10 cellular contexts compared by ENCODE assay signal in the genomic region with DNA sequence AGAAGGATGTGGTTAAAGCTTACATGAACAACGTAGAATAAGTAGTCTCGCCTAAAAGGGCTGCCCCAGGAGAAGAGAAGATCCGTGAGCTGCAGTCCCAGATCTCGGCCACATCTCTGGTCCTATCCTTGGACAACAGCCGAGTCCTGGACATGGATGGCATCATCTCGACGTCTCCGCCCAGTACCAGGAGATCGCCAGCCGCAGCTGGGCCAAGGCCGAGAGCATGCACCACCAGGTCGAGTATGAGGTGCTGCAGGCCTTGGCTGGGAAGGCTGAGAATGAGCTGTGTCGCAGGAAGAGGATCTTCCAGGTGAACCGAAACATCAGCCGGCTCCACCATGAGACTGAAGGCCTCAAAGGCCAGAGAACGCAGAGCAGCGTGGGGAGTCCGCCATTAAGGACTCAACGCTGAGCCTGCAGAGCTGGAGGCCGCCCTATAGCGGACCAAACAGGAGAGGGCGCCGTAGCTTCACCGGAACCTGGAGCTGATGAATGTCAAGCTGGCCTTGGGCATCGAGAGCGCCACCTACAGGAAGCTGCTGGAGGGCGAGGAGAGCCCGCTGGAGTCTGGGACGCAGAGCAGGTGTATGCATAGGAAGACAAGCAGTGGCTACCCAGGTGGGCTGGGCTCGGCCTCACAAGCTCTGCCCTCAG. TPM values are rescaled to one million over a fixed set of nuclear protein-coding genes. Genes with fewer than 3 reads are reported as not detected.
A peak's percentile ranks its signal among the peaks of the same experiment; 100 is the strongest.
DNase-seq lines count a peak whose midpoint lies in the region; ATAC-seq and TF ChIP-seq lines count a peak whose summit lies in the region.
"Had no signal": no experiment of that assay in that cellular context is flagged by ENCODE, and none has a peak within 500 bp of the region (broad histone marks: within the 10 kb centered on the region; RNA-seq: fewer than 3 reads in every experiment).

No MANE protein-coding gene starts in this region.

- no peak overlapping the region for H3K4me3 ChIP-seq in MM.1S (ENCODE audit: low read length)
- H3K4me3 ChIP-seq in neuronal stem cell (ENCODE audit: low read length in 2 of 2) = no peak overlapping the region
- no peak overlapping the region for H3K4me3 ChIP-seq in prostate gland

- H2BK120ac ChIP-seq in neuronal stem cell (ENCODE audit: low read depth, low read length) = no peak overlapping the region

- H4K91ac ChIP-seq in neuronal stem cell (ENCODE audit: low read depth, low read length, poor library complexity) = no peak overlapping the region

- peak; percentile 20 for ATAC-seq in activated naive CD8-positive, alpha-beta T cell treated with anti-CD3 and anti-CD28 coated beads, Interleukin-2, amount 50 U/mL, for 24 hours
- ATAC-seq in HG02885 (IDR thresholded peaks at IDR 0.05; ENCODE audit: poor library complexity, unreplicated experiment) = no peak
- ATAC-seq: left colon had no signal

- H3K9ac ChIP-seq in MM.1S (ENCODE audit: low read length) (no peak overlapping the region), neuronal stem cell (ENCODE audit: low read depth, low read length, poor library complexity) (peak overlapping the region; percentile 16)

- H3K36me3 ChIP-seq in MM.1S (replicated peaks; ENCODE audit: insufficient read depth, low read length) (no peaks in the 10 kb centered on the region), neuronal stem cell (replicated peaks in 1 of 2; ENCODE audit: control insufficient read depth in 2 of 2, insufficient read depth in 2 of 2, low read length in 2 of 2) (no peaks in the 10 kb centered on the region), prostate gland (no peaks in the 10 kb centered on the region)

- H2BK15ac ChIP-seq in neuronal stem cell (ENCODE audit: low read length) = no peak overlapping the region

- no peaks in the 10 kb centered on the region for H3F3A ChIP-seq in MM.1S (ENCODE audit: insufficient read depth, low read length)

- H3K9me3 Mint-ChIP-seq in activated naive CD8-positive, alpha-beta T cell treated with anti-CD3 and anti-CD28 coated beads, Interleukin-2, amount 50 U/mL, for 24 hours = no peaks in the 10 kb centered on the region

- DNase-seq in EH (ENCODE audit: low read depth) (peak; percentile 5), MM.1S (no peak), neuronal stem cell (ENCODE audit: low spot score) (peak; percentile 20), cortex of kidney (lab: John Stamatoyannopoulos, UW) (no peak), prostate gland (ENCODE audit: low spot score) (no peak), Kasumi-1 (lab: John Stamatoyannopoulos, UW) (no peak)
- peak; percentile 70 for DNase-seq in activated naive CD8-positive, alpha-beta T cell treated with anti-CD3 and anti-CD28 coated beads, Interleukin-2, amount 50 U/mL, for 24 hours

- TF ChIP-seq POLR2A in prostate gland (IDR thresholded peaks at IDR 0.05) = no peak

- no peak overlapping the region for H4K8ac ChIP-seq in neuronal stem cell (ENCODE audit: low read depth, low read length)

- no peaks in the 10 kb centered on the region for H3K79me1 ChIP-seq in neuronal stem cell (ENCODE audit: low read depth, low read length)

- H3K23ac ChIP-seq in neuronal stem cell (ENCODE audit: low read depth, low read length, poor library complexity) = peak overlapping the region; percentile 0

- H2AFZ ChIP-seq in MM.1S (ENCODE audit: low read length) (no peak overlapping the region), neuronal stem cell (ENCODE audit: low read length) (no peak overlapping the region)

- H2AK5ac ChIP-seq in neuronal stem cell (ENCODE audit: low read depth, low read length) = peak overlapping the region; percentile 24

- H3K9me3 ChIP-seq in MM.1S (replicated peaks; ENCODE audit: insufficient read depth, low read length) = no peaks in the 10 kb centered on the region
- H3K9me3 ChIP-seq in neuronal stem cell (replicated peaks in 1 of 2; ENCODE audit: control insufficient read depth in 2 of 2, insufficient read depth in 1 of 2, low read depth in 1 of 2, low read length in 2 of 2) = no peaks in the 10 kb centered on the region
- H3K9me3 ChIP-seq in prostate gland = no peaks in the 10 kb centered on the region

- WGBS in neuronal stem cell (ENCODE audit: extremely low coverage in 2 of 2, insufficient read length in 2 of 2, insufficient replicate concordance in 1 of 2), 2 donors = no CpG with 5 or more reads among the region's 30 CpGs
- 77% methylated on average over 28 of the region's 30 CpGs for WGBS in prostate gland

- peaks cover 8% of the 10 kb centered on the region for H3K4me1 Mint-ChIP-seq in activated naive CD8-positive, alpha-beta T cell treated with anti-CD3 and anti-CD28 coated beads, Interleukin-2, amount 50 U/mL, for 24 hours

- no peaks in the 10 kb centered on the region for H3K36me3 Mint-ChIP-seq in activated naive CD8-positive, alpha-beta T cell treated with anti-CD3 and anti-CD28 coated beads, Interleukin-2, amount 50 U/mL, for 24 hours (ENCODE audit: low read depth)

- no peak overlapping the region for H3K4me3 Mint-ChIP-seq in activated naive CD8-positive, alpha-beta T cell treated with anti-CD3 and anti-CD28 coated beads, Interleukin-2, amount 50 U/mL, for 24 hours

- H2BK5ac ChIP-seq in neuronal stem cell (ENCODE audit: low read length) = no peak overlapping the region

- H3K27ac ChIP-seq in MM.1S (ENCODE audit: low read length) (no peak overlapping the region), neuronal stem cell (replicated peaks; ENCODE audit: low read length) (no peak overlapping the region), prostate gland (no peak overlapping the region)

- peak overlapping the region; percentile 85 for H3K18ac ChIP-seq in neuronal stem cell (ENCODE audit: low read length)

- H3K27me3 ChIP-seq in MM.1S (replicated peaks; ENCODE audit: insufficient read depth, low read length) = no peaks in the 10 kb centered on the region
- H3K27me3 ChIP-seq in neuronal stem cell (ENCODE audit: control insufficient read depth in 3 of 3, insufficient read depth in 3 of 3, low read depth in 1 of 3, low read length in 3 of 3) = peaks cover 0 to 2% (median 0%) of the 10 kb centered on the region in 3 experiments
- no peaks in the 10 kb centered on the region for H3K27me3 ChIP-seq in prostate gland (replicated peaks; ENCODE audit: insufficient read depth)

- no peak overlapping the region for H3K4ac ChIP-seq in neuronal stem cell (ENCODE audit: low read length)

- TF ChIP-seq CTCF in MM.1S (IDR thresholded peaks at IDR 0.05; ENCODE audit: low read length) (peak; percentile 24), prostate gland (IDR thresholded peaks at IDR 0.05) (no peak)

- no peaks in the 10 kb centered on the region for H4K20me1 ChIP-seq in MM.1S (ENCODE audit: insufficient read depth, low read length)

- H3K27me3 Mint-ChIP-seq in activated naive CD8-positive, alpha-beta T cell treated with anti-CD3 and anti-CD28 coated beads, Interleukin-2, amount 50 U/mL, for 24 hours = peaks cover 2% of the 10 kb centered on the region

- no peak overlapping the region for H3K4me2 ChIP-seq in MM.1S (ENCODE audit: low read depth, low read length)
- peak overlapping the region; percentile 26 for H3K4me2 ChIP-seq in neuronal stem cell (ENCODE audit: insufficient read depth, low read length, poor library complexity, severe bottlenecking)

- H3K79me2 ChIP-seq in MM.1S (ENCODE audit: low read length) = no peaks in the 10 kb centered on the region

- no peak overlapping the region for H2BK12ac ChIP-seq in neuronal stem cell (ENCODE audit: low read length)

- H3K27ac Mint-ChIP-seq in activated naive CD8-positive, alpha-beta T cell treated with anti-CD3 and anti-CD28 coated beads, Interleukin-2, amount 50 U/mL, for 24 hours = no peak overlapping the region

- no peak overlapping the region for H3K14ac ChIP-seq in neuronal stem cell (ENCODE audit: low read length)

- peaks cover 5% of the 10 kb centered on the region; the same call in 1 of the 2 replicates for H3K4me1 ChIP-seq in MM.1S (ENCODE audit: low read length)
- no peaks in the 10 kb centered on the region for H3K4me1 ChIP-seq in neuronal stem cell (ENCODE audit: control insufficient read depth in 2 of 2, insufficient read depth in 1 of 2, low read depth in 1 of 2, low read length in 2 of 2)
- no peaks in the 10 kb centered on the region for H3K4me1 ChIP-seq in prostate gland (replicated peaks)

- no peaks in the 10 kb centered on the region for H3K9me2 ChIP-seq in MM.1S (replicated peaks; ENCODE audit: insufficient read depth, low read length)

- intact Hi-C loops in prostate gland (cut with DNase I) = no loop called here

RNA-seq across cellular contexts. Expression of gene LIPK, which starts 22.2 kb away (rescaled TPM):
- polyA plus RNA-seq in neuronal stem cell (2013, experiment 1 of 2) = not detected
- not detected for polyA plus RNA-seq in neuronal stem cell (2013, experiment 2 of 2)
- not detected for total RNA-seq in prostate gland
- total RNA-seq: left colon, subcutaneous adipose tissue had no signal

RNA-seq across cellular contexts. Expression of gene LIPN, which starts 31.6 kb away (rescaled TPM):
- polyA plus RNA-seq in neuronal stem cell (2013, experiment 1 of 2) = not detected
- not detected for polyA plus RNA-seq in neuronal stem cell (2013, experiment 2 of 2)
- total RNA-seq in prostate gland = not detected
- total RNA-seq: left colon had no signal

Comparison
In these comparisons a context has a peak if more than half of its experiments do, and no peak if none do; other contexts are left out.
1. DNase-seq: peak in EH (single experiment), activated naive CD8-positive, alpha-beta T cell treated with anti-CD3 and anti-CD28 coated beads, Interleukin-2, amount 50 U/mL, for 24 hours (single experiment) and neuronal stem cell (single experiment); none in MM.1S (single experiment), cortex of kidney (single experiment), prostate gland (single experiment) and Kasumi-1 (0 of 2).